Comparison of ENCODE assay signal across 8 cellular contexts in genomic region chr1:154546264-154547043, GRCh38. TPM values are rescaled to one million over a fixed set of nuclear protein-coding genes. Genes with fewer than 3 reads are reported as not detected.
DNase-seq lines count a peak whose midpoint lies in the region; ATAC-seq and TF ChIP-seq lines count a peak whose summit lies in the region.

No MANE protein-coding gene starts in this region.

- peaks cover 35% of the 10 kb centered on the region for H3K36me3 ChIP-seq in NT2/D1 (ENCODE audit: insufficient read depth, insufficient read length, low read length)
- peaks cover 0 to 28% (median 15%) of the 10 kb centered on the region in 3 donors for H3K36me3 ChIP-seq in tibial nerve

- no peaks in the 10 kb centered on the region for H3K9me3 ChIP-seq in NT2/D1 (ENCODE audit: insufficient read depth, low read length)
- no peaks in the 10 kb centered on the region for H3K9me3 ChIP-seq in tibial nerve

- H3K4me3 ChIP-seq in NT2/D1 (ENCODE audit: insufficient read length, low read depth), result no peak overlapping the region
- H3K4me3 ChIP-seq in tibial nerve, result no peak overlapping the region

- WGBS in tibial nerve, 2 donors, result 82 to 83% methylated on average over 13 of the region's 13 CpGs

- no peak overlapping the region for H3K4me3 Mint-ChIP-seq in natural killer cell

- TF ChIP-seq CTCF in natural killer cell (IDR thresholded peaks at IDR 0.05) (peak; percentile 71), tibial nerve (IDR thresholded peaks at IDR 0.05) (peak; percentile 59 to 81 (median 68))

- H3K4me1 ChIP-seq in NT2/D1 (ENCODE audit: insufficient read depth, insufficient read length), result peaks cover 2% of the 10 kb centered on the region
- H3K4me1 ChIP-seq in tibial nerve, result peaks cover 0 to 27% (median 0%) of the 10 kb centered on the region in 4 donors

- no peak for TF ChIP-seq POLR2A in tibial nerve (IDR thresholded peaks at IDR 0.05)

- DNase-seq in CMK (ENCODE audit: low read depth) (peak; percentile 35), HT-29 (ENCODE audit: low spot score) (peak; percentile 81), NT2/D1 (ENCODE audit: low read depth, low spot score) (peak; percentile 86), natural killer cell (peak; percentile 31), tibial nerve (ENCODE audit: low spot score in 2 of 2) (no peak)
- DNase-seq in activated CD8-positive, alpha-beta memory T cell treated with anti-CD3 and anti-CD28 coated beads for 24 hours, result peak; percentile 71

- no peaks in the 10 kb centered on the region for H3K9me3 Mint-ChIP-seq in natural killer cell

- peak overlapping the region in 1 of 2 donors; percentile 43 for H3K27ac Mint-ChIP-seq in natural killer cell

- H3K4me1 Mint-ChIP-seq in natural killer cell, result peaks cover 6 to 25% of the 10 kb centered on the region in 2 donors

- no peak for TF ChIP-seq EP300 in tibial nerve (IDR thresholded peaks at IDR 0.05)

- peaks cover 0 to 2% of the 10 kb centered on the region in 2 donors for H3K27me3 Mint-ChIP-seq in natural killer cell (ENCODE audit: low read depth in 2 of 2)

- intact Hi-C loops in natural killer cell (cut with micrococcal nuclease), result loop anchor here (1.0 kb wide), 1 partner anchor 66 kb away; no protein-coding TSS in a partner anchor

- peaks cover 11% of the 10 kb centered on the region for H3K36me3 Mint-ChIP-seq in natural killer cell

- no peaks in the 10 kb centered on the region for H3K27me3 ChIP-seq in NT2/D1 (ENCODE audit: insufficient read depth, insufficient read length)
- H3K27me3 ChIP-seq in tibial nerve, result no peaks in the 10 kb centered on the region

- peak overlapping the region in 1 of 4 donors; percentile 27 for H3K27ac ChIP-seq in tibial nerve

- no peak overlapping the region for H3K9ac ChIP-seq in NT2/D1 (ENCODE audit: insufficient read length, low read depth)

- ATAC-seq in esophagus mucosa, result peak; percentile 67
- peak; percentile 73 to 94 (median 92) for ATAC-seq in natural killer cell
- ATAC-seq in GM18517 (IDR thresholded peaks at IDR 0.05; ENCODE audit: unreplicated experiment), result no peak

RNA-seq across cellular contexts. Expression of gene UBE2Q1, which starts 12.0 kb away (rescaled TPM):
- total RNA-seq in HT-29 (2014; rRNA removed; shearing (Covaris generic)), result 29.6 and 31.3 TPM in 2 replicates
- total RNA-seq in esophagus mucosa (37.3 TPM), natural killer cell (100 to 1,000 TPM; 100 to 137 (median 112) TPM), tibial nerve (10 to 100 TPM; 14.9 to 69.8 (median 18.9) TPM)

RNA-seq across cellular contexts. Expression of gene CHRNB2, which starts 21.1 kb away (rescaled TPM):
- total RNA-seq in HT-29 (2014; rRNA removed; shearing (Covaris generic)), result not detected in 2 replicates
- total RNA-seq in esophagus mucosa (0.20 TPM), natural killer cell (not detected), tibial nerve (not detected)

RNA-seq across cellular contexts. Expression of gene SHE, which starts 44.2 kb away (rescaled TPM):
- total RNA-seq in HT-29 (2014; rRNA removed; shearing (Covaris generic)), result not detected in 2 replicates
- 1.4 TPM for total RNA-seq in esophagus mucosa
- total RNA-seq in natural killer cell, result under 1 TPM in 2 of 3 donors, not detected in 1; 0.10 to 0.14 TPM
- total RNA-seq in tibial nerve, result 10 to 100 TPM in 3 of 4 donors, 1 to 10 TPM in 1; 9.0 to 24.6 (median 18.0) TPM

RNA-seq across cellular contexts. Expression of gene TDRD10, which starts 44.4 kb away (rescaled TPM):
- total RNA-seq in HT-29 (2014; rRNA removed; shearing (Covaris generic)), result not detected in 2 replicates
- 0.44 TPM for total RNA-seq in esophagus mucosa
- under 1 TPM in 1 of 3 donors, not detected in 2; 0.38 TPM for total RNA-seq in natural killer cell
- total RNA-seq in tibial nerve, result 1 to 10 TPM; 6.7 to 9.0 (median 7.6) TPM

Comparison
In these comparisons a context has a peak if more than half of its experiments do, and no peak if none do; other contexts are left out.
1. DNase-seq: peak in CMK (single experiment), HT-29 (single experiment), NT2/D1 (single experiment), activated CD8-positive, alpha-beta memory T cell treated with anti-CD3 and anti-CD28 coated beads for 24 hours (single experiment) and natural killer cell (single experiment); none in tibial nerve (0 of 2).